Comparison of ENCODE assay signal across 8 cellular contexts in genomic region chr1:77219166-77219887, GRCh38. TPM values are rescaled to one million over a fixed set of nuclear protein-coding genes. Genes with fewer than 3 reads are reported as not detected.
DNase-seq lines count a peak whose midpoint lies in the region; ATAC-seq, FAIRE-seq and TF ChIP-seq lines count a peak whose summit lies in the region.

Gene PIGK, minus strand, starts transcription at chr1:77219430. Its CDS starts 28 bp downstream, at chr1:77219402.

- no peak for TF ChIP-seq CTCF in H1 (IDR thresholded peaks at IDR 0.05; ENCODE audit: control extremely low read depth in 1 of 3, insufficient read depth in 1 of 3, low read depth in 1 of 3, low read length in 3 of 3)

- no peak within 1 kb of the TSS for H3K27ac ChIP-seq in H1 (ENCODE audit: low read depth, low read length)

- H3K4me2 ChIP-seq in H1 (ENCODE audit: insufficient read depth in 1 of 2, low read depth in 2 of 2, low read length in 2 of 2) = peak within 1 kb of the TSS; percentile 67 to 69

- H3K4me1 ChIP-seq in H1 (replicated peaks in 1 of 4; ENCODE audit: control insufficient read depth in 3 of 4, insufficient read depth in 4 of 4, low read length in 3 of 4) = peaks cover 0 to 3% (median 1%) of the 10 kb centered on the region in 4 experiments; a peak in 4 of 7 replicates

- H3K23ac ChIP-seq in H1 (ENCODE audit: insufficient read length) = no peak within 1 kb of the TSS

- no peak within 1 kb of the TSS for H2BK20ac ChIP-seq in H1 (ENCODE audit: low read length)

- no peak within 1 kb of the TSS for H3K4ac ChIP-seq in H1 (replicated peaks; ENCODE audit: insufficient read length, low read depth, low read length)

- peak; percentile 94 for ATAC-seq in GM19468 (IDR thresholded peaks at IDR 0.05; ENCODE audit: extremely low read depth, unreplicated experiment)
- peak; percentile 95 for ATAC-seq in memory B cell (ENCODE audit: low read depth)

- peak; percentile 39 for FAIRE-seq in H1 (lab: Jason Lieb, UNC)

- TF ChIP-seq EP300 in H1 (IDR thresholded peaks at IDR 0.05; ENCODE audit: borderline replicate concordance in 1 of 2, low read depth in 2 of 2, low read length in 2 of 2) = no peak

- peak within 1 kb of the TSS; percentile 40 to 90 (median 82) for H3K9ac ChIP-seq in H1 (replicated peaks in 1 of 4; ENCODE audit: extremely low read depth in 1 of 4, low read depth in 3 of 4, low read length in 3 of 4)

- H4K20me1 ChIP-seq in H1 (replicated peaks in 1 of 2; ENCODE audit: control insufficient read depth in 1 of 2, insufficient read depth in 2 of 2, low read length in 2 of 2) = no peaks in the 10 kb centered on the region

- peak within 1 kb of the TSS; percentile 54 for H3K56ac ChIP-seq in H1 (replicated peaks; ENCODE audit: insufficient read length, low read depth, low read length)

- H3K4me3 Mint-ChIP-seq in memory B cell = peak within 1 kb of the TSS; percentile 92

- peak; percentile 97 for DNase-seq in COLO668 (lab: John Stamatoyannopoulos, UW; ENCODE audit: unreplicated experiment)
- peak; percentile 74 for DNase-seq in HS-5 (ENCODE audit: low read depth)
- DNase-seq in NK-92 treated with Interleukin-12 subunit alpha and Interleukin-12 subunit beta, amount 100 ng/mL, for 24 hours (lab: John Stamatoyannopoulos, UW) = peak; percentile 82
- peak; percentile 45 to 77 (median 72) for DNase-seq in activated CD8-positive, alpha-beta memory T cell treated with anti-CD3 and anti-CD28 coated beads for 48 hours (ENCODE audit: low read depth in 2 of 3, low spot score in 2 of 3)
- DNase-seq in H1 (ENCODE audit: low read depth in 1 of 2, low spot score in 2 of 2) = peak; percentile 66 to 90
- peak; percentile 73 to 80 for DNase-seq in memory B cell (ENCODE audit: low spot score in 2 of 2)
- peak; percentile 58 for DNase-seq in stimulated activated CD8-positive, alpha-beta memory T cell treated with anti-CD3 and anti-CD28 coated beads, Interleukin-12 subunit alpha, Interleukin-12 subunit beta, amount 100 ng/mL, for 24 hours (ENCODE audit: extremely low read depth)

- peaks cover 23% of the 10 kb centered on the region for H3K4me1 Mint-ChIP-seq in memory B cell

- peak within 1 kb of the TSS; percentile 99 for H2AFZ ChIP-seq in H1 (ENCODE audit: low read length)

- H3K18ac ChIP-seq in H1 (ENCODE audit: extremely low read depth, low read length) = peak within 1 kb of the TSS; percentile 86; the same call in 1 of the 2 replicates

- H3K36me3 ChIP-seq in H1 (ENCODE audit: control insufficient read depth in 2 of 4, insufficient read depth in 4 of 4, low read length in 3 of 4) = peaks cover 0 to 9% (median 2%) of the 10 kb centered on the region in 4 experiments; a peak in 2 of 8 replicates

- no peaks in the 10 kb centered on the region for H3K79me1 ChIP-seq in H1 (ENCODE audit: low read depth, low read length)

- no peak; a peak in 1 of 4 replicates for TF ChIP-seq RAD21 in H1 (IDR thresholded peaks at IDR 0.05 in 1 of 2, conservative IDR thresholded peaks at IDR 0.05 in 1 of 2; ENCODE audit: low read depth in 2 of 2, low read length in 2 of 2)

- 0 out of 2 replicates have a peak, but pooled peaks cover 2% of the 10 kb centered on the region for H3K23me2 ChIP-seq in H1 (ENCODE audit: low read depth, low read length)

- no peak within 1 kb of the TSS for H2AK5ac ChIP-seq in H1 (ENCODE audit: low read depth, low read length)

- no peaks in the 10 kb centered on the region for H3K27me3 Mint-ChIP-seq in memory B cell

- POLR2A ChIA-PET in H1 (lab: Charles Lee; ENCODE audit: partially characterized antibody) = interaction anchor here (0.6 to 1.7 kb wide), 6 partner anchors 11 to 1228 kb away, joined by 3 to 9 read pairs (median 3); partner anchors contain the start of gene AK5

- TF ChIP-seq POLR2A in H1 (IDR thresholded peaks at IDR 0.05; ENCODE audit: control extremely low read depth in 1 of 2, low read depth in 2 of 2, low read length in 2 of 2) = peak; percentile 64 to 84

- no peak within 1 kb of the TSS for H2BK12ac ChIP-seq in H1 (ENCODE audit: low read depth, low read length)

- no peak within 1 kb of the TSS for H2BK15ac ChIP-seq in H1 (ENCODE audit: low read length)

- peaks cover 0 to 6% of the 10 kb centered on the region in 2 experiments; a peak in 2 of 4 replicates for H3K79me2 ChIP-seq in H1 (ENCODE audit: control insufficient read depth in 1 of 2, insufficient read depth in 2 of 2, low read length in 2 of 2)

- peak within 1 kb of the TSS; percentile 22; the same call in 1 of the 2 replicates for H2BK5ac ChIP-seq in H1 (ENCODE audit: low read depth, low read length)

- CTCF ChIA-PET in H1 (lab: Charles Lee; ENCODE audit: partially characterized antibody) = interaction anchor here (0.8 to 2.0 kb wide), 4 partner anchors 13 to 89 kb away, joined by 3 to 5 read pairs (median 3); no protein-coding TSS in a partner anchor

- no peak within 1 kb of the TSS for H2BK120ac ChIP-seq in H1 (replicated peaks; ENCODE audit: low read depth, low read length)

- H3K27me3 ChIP-seq in H1 (replicated peaks in 1 of 4; ENCODE audit: control insufficient read depth in 3 of 4, extremely low read depth in 1 of 4, insufficient read depth in 3 of 4, low read length in 3 of 4) = no peaks in the 10 kb centered on the region

- peaks cover 15% of the 10 kb centered on the region for H3K36me3 Mint-ChIP-seq in memory B cell

- H3K9me3 ChIP-seq in H1 (ENCODE audit: insufficient read depth in 2 of 2, low read depth in 1 of 2, low read length in 1 of 2) = peaks cover 0 to 4% of the 10 kb centered on the region in 2 experiments; a peak in 1 of 4 replicates

- no peak within 1 kb of the TSS for H4K91ac ChIP-seq in H1 (replicated peaks; ENCODE audit: insufficient read length, low read length)

- H4K5ac ChIP-seq in H1 (ENCODE audit: insufficient read length, low read depth, low read length) = peak within 1 kb of the TSS; percentile 30

- peak within 1 kb of the TSS; percentile 93 to 99 (median 98) for H3K4me3 ChIP-seq in H1 (ENCODE audit: extremely low read depth in 1 of 4, insufficient read depth in 2 of 4, low read depth in 3 of 4, low read length in 4 of 4)

- no peaks in the 10 kb centered on the region for H3K9me3 Mint-ChIP-seq in memory B cell

- H3K27ac Mint-ChIP-seq in memory B cell = peak within 1 kb of the TSS; percentile 92

- H4K8ac ChIP-seq in H1 (ENCODE audit: extremely low read depth, insufficient read depth, low read length) = no peak within 1 kb of the TSS

- WGBS in H1 (ENCODE audit: extremely low coverage in 1 of 2, insufficient coverage in 1 of 2, insufficient read length in 1 of 2, insufficient replicate concordance in 2 of 2, low coverage in 1 of 2, low lambda C conversion rate in 2 of 2, missing lambda C conversion rate in 1 of 2), 2 experiments = 2% methylated on average over 31 of the region's 31 CpGs; no CpG with 5 or more reads in 1 of the 2 experiments

- no peak within 1 kb of the TSS for H3K14ac ChIP-seq in H1 (ENCODE audit: insufficient read length)

TF ChIP-seq in H1, 55 proteins besides CTCF, POLR2A, EP300 and RAD21 (continues in another document):
- TF ChIP-seq EGR1 (IDR thresholded peaks at IDR 0.05; ENCODE audit: borderline replicate concordance, low read depth, low read length) = no peak
- TF ChIP-seq TAF7 (optimal IDR thresholded peaks at IDR 0.05; ENCODE audit: borderline replicate concordance, low read depth, low read length) = no peak
- TF ChIP-seq KDM4A (IDR thresholded peaks at IDR 0.05; ENCODE audit: low read depth, low read length, severe bottlenecking) = no peak
- no peak for TF ChIP-seq CBX5 (IDR thresholded peaks at IDR 0.05; ENCODE audit: low read depth, low read length)
- no peak for TF ChIP-seq SIRT6 (IDR thresholded peaks at IDR 0.05; ENCODE audit: low read length)
- TF ChIP-seq MAFK (IDR thresholded peaks at IDR 0.05; ENCODE audit: low read depth, low read length) = no peak
- TF ChIP-seq ATF3 (IDR thresholded peaks at IDR 0.05; ENCODE audit: insufficient read depth, low read depth, low read length) = peak; percentile 79
- TF ChIP-seq RXRA (IDR thresholded peaks at IDR 0.05; ENCODE audit: insufficient read depth, low read depth, low read length) = no peak
- TF ChIP-seq FOSL1 (IDR thresholded peaks at IDR 0.05; ENCODE audit: insufficient read depth, low read depth, low read length) = no peak
- TF ChIP-seq GABPA (IDR thresholded peaks at IDR 0.05; ENCODE audit: borderline replicate concordance, insufficient read depth, low read length) = no peak
- TF ChIP-seq, protein P1, sequence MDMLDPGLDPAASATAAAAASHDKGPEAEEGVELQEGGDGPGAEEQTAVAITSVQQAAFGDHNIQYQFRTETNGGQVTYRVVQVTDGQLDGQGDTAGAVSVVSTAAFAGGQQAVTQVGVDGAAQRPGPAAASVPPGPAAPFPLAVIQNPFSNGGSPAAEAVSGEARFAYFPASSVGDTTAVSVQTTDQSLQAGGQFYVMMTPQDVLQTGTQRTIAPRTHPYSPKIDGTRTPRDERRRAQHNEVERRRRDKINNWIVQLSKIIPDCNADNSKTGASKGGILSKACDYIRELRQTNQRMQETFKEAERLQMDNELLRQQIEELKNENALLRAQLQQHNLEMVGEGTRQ (IDR thresholded peaks at IDR 0.05; ENCODE audit: low read length) = no peak
- no peak for TF ChIP-seq TEAD4 (IDR thresholded peaks at IDR 0.05; ENCODE audit: low read depth, low read length)
- no peak for TF ChIP-seq CTBP2 (IDR thresholded peaks at IDR 0.05; ENCODE audit: borderline replicate concordance, insufficient read depth, insufficient read length, low read length)
- no peak for TF ChIP-seq SP2 (IDR thresholded peaks at IDR 0.05; ENCODE audit: low read length)
- TF ChIP-seq ZNF274 (IDR thresholded peaks at IDR 0.05; ENCODE audit: borderline replicate concordance, extremely low read depth, low read length) = no peak
- no peak for TF ChIP-seq SP4 (IDR thresholded peaks at IDR 0.05; ENCODE audit: low read length)
- no peak for TF ChIP-seq CEBPB (IDR thresholded peaks at IDR 0.05; ENCODE audit: low read depth, low read length)
- TF ChIP-seq SP1 (IDR thresholded peaks at IDR 0.05; ENCODE audit: low read depth, low read length) = no peak
- TF ChIP-seq CHD1 (IDR thresholded peaks at IDR 0.05; ENCODE audit: low read depth, low read length) = no peak
- no peak for TF ChIP-seq BRCA1 (IDR thresholded peaks at IDR 0.05; ENCODE audit: low read depth, low read length)

RNA-seq across cellular contexts. Expression of gene PIGK, which starts in this region (rescaled TPM):
- 22.7 and 23.2 TPM in 2 replicates for total RNA-seq in H1 (2021; fragmentation: NEBNext Ultra II Directional; extraction: Animal tissue kit (Norgen Biotek cat#: 25700))
- polyA plus RNA-seq in H1 (2011; rRNA removed) = 5.0 and 5.6 TPM in 2 replicates
- polyA plus RNA-seq in H1 (2011; cell fraction: cytosol; rRNA removed) = 9.3 TPM
- polyA plus RNA-seq in H1 (2011; cell fraction: nucleus; rRNA removed) = 2.9 TPM
- 8.4 to 13.0 TPM (median 10.1 TPM) in 4 replicates for polyA plus RNA-seq in H1 (2012, experiment 1 of 2)
- 0.66 TPM for polyA plus RNA-seq in H1 (2012, experiment 2 of 2)
- 31.7 TPM for polyA plus RNA-seq in H1 (2013, experiment 1 of 2)
- 35.2 TPM for polyA plus RNA-seq in H1 (2013, experiment 2 of 2)
- polyA minus RNA-seq in H1 (2011; rRNA and poly(A)+ RNA removed) = 10.9 and 17.4 TPM in 2 replicates
- 17.9 TPM for polyA minus RNA-seq in H1 (2011; cell fraction: cytosol; rRNA and poly(A)+ RNA removed)
- 13.5 TPM for polyA minus RNA-seq in H1 (2011; cell fraction: nucleus; rRNA and poly(A)+ RNA removed)
